In genomic region chr6:36387440-36388303, GRCh38 we compare ENCODE assay signal across 8 cellular contexts. TPM values are rescaled to one million over a fixed set of nuclear protein-coding genes. Genes with fewer than 3 reads are reported as not detected.
DNase-seq lines count a peak whose midpoint lies in the region; ATAC-seq and TF ChIP-seq lines count a peak whose summit lies in the region.

TSS of gene ETV7 (minus strand) at chr6:36387669. CDS start at chr6:36387541, 128 bp downstream.

- no peaks in the 10 kb centered on the region for H3K4me1 ChIP-seq in PC-9 (replicated peaks; ENCODE audit: insufficient read depth)
- peaks cover 6% of the 10 kb centered on the region for H3K4me1 ChIP-seq in hepatocyte (ENCODE audit: insufficient read depth)
- H3K4me1 ChIP-seq in skeletal muscle satellite cell (ENCODE audit: control insufficient read depth, insufficient read depth, low read length): peaks cover 12% of the 10 kb centered on the region

- H3K36me3 ChIP-seq in GM06990 (ENCODE audit: control insufficient read depth, insufficient read depth, low read length) (no peaks in the 10 kb centered on the region), PC-9 (ENCODE audit: low read depth) (no peaks in the 10 kb centered on the region), hepatocyte (replicated peaks; ENCODE audit: insufficient read depth, low read depth) (no peaks in the 10 kb centered on the region), skeletal muscle satellite cell (ENCODE audit: insufficient read depth, low read length) (no peaks in the 10 kb centered on the region)

- no peak within 1 kb of the TSS for H3K27ac ChIP-seq in PC-9
- peak within 1 kb of the TSS; percentile 21 for H3K27ac ChIP-seq in hepatocyte

- TF ChIP-seq CTCF in GM06990 (IDR thresholded peaks at IDR 0.05; ENCODE audit: insufficient read depth, low read length, poor library complexity, severe bottlenecking) (no peak), PC-9 (conservative IDR thresholded peaks at IDR 0.05) (no peak), hepatocyte (IDR thresholded peaks at IDR 0.05; ENCODE audit: poor library complexity) (no peak)

- H4K20me1 ChIP-seq in PC-9 (ENCODE audit: insufficient read depth) (no peaks in the 10 kb centered on the region), hepatocyte (ENCODE audit: insufficient read depth, poor library complexity, severe bottlenecking) (no peaks in the 10 kb centered on the region)

- peak within 1 kb of the TSS; percentile 79 for H3K4me2 ChIP-seq in PC-9
- peak within 1 kb of the TSS; percentile 98 for H3K4me2 ChIP-seq in hepatocyte
- peak within 1 kb of the TSS; percentile 97 for H3K4me2 ChIP-seq in skeletal muscle satellite cell (ENCODE audit: low read length)

- BruUV-seq in PC-9 (replicated peaks; lab: Mats Ljungman, UMichigan): no TSS peak

- H3K9me2 ChIP-seq in PC-9 (ENCODE audit: insufficient read depth) (no peaks in the 10 kb centered on the region), hepatocyte (replicated peaks; ENCODE audit: insufficient read depth) (no peaks in the 10 kb centered on the region)

- H3K79me2 ChIP-seq in PC-9 (ENCODE audit: low read depth) (no peaks in the 10 kb centered on the region), hepatocyte (no peaks in the 10 kb centered on the region)

- H3K4me3 ChIP-seq in GM06990 (replicated peaks; ENCODE audit: low read depth, low read length): peak within 1 kb of the TSS; percentile 64
- peak within 1 kb of the TSS; percentile 54 for H3K4me3 ChIP-seq in PC-9
- H3K4me3 ChIP-seq in hepatocyte: peak within 1 kb of the TSS; percentile 23
- peak within 1 kb of the TSS; percentile 78 for H3K4me3 ChIP-seq in skeletal muscle satellite cell (ENCODE audit: low read length)

- no peak for ATAC-seq in HG02763 (IDR thresholded peaks at IDR 0.05; ENCODE audit: unreplicated experiment)
- ATAC-seq in GM18870 (IDR thresholded peaks at IDR 0.05; ENCODE audit: unreplicated experiment): no peak

- H3F3A ChIP-seq in PC-9 (ENCODE audit: insufficient read depth, low read depth): no peaks in the 10 kb centered on the region

- DNase-seq in GM06990 (ENCODE audit: extremely low read depth, insufficient read length): peak; percentile 56
- peak in 1 of 2 experiments; percentile 19 for DNase-seq in PC-9
- DNase-seq in activated naive CD8-positive, alpha-beta T cell treated with anti-CD3 and anti-CD28 coated beads, Interleukin-2, amount 50 U/mL, for 16 hours (ENCODE audit: low read depth, low spot score): peak; percentile 16
- peak; percentile 64 for DNase-seq in hepatocyte (ENCODE audit: low spot score)
- no peak for DNase-seq in mesenteric fat pad (ENCODE audit: low spot score)

- H3K9me3 ChIP-seq in PC-9 (ENCODE audit: insufficient read depth, low read depth): no peaks in the 10 kb centered on the region
- H3K9me3 ChIP-seq in hepatocyte (ENCODE audit: low read depth): no peaks in the 10 kb centered on the region
- H3K9me3 ChIP-seq in skeletal muscle satellite cell (replicated peaks; ENCODE audit: low read length): no peaks in the 10 kb centered on the region

- WGBS in hepatocyte (ENCODE audit: low lambda C conversion rate, missing lambda C conversion rate): 7% methylated on average over 52 of the region's 65 CpGs

- H3K27me3 ChIP-seq in GM06990 (replicated peaks; ENCODE audit: control insufficient read depth, insufficient read depth, low read length) (no peaks in the 10 kb centered on the region; the same call in 1 of the 2 replicates), PC-9 (ENCODE audit: insufficient read depth, low read depth) (peaks cover 15% of the 10 kb centered on the region; the same call in 1 of the 2 replicates), hepatocyte (peaks cover 22% of the 10 kb centered on the region), skeletal muscle satellite cell (ENCODE audit: control insufficient read depth, insufficient read depth, low read length) (peaks cover 61% of the 10 kb centered on the region)

- H3K9ac ChIP-seq in skeletal muscle satellite cell (ENCODE audit: low read depth, low read length): peak within 1 kb of the TSS; percentile 70

- H2AFZ ChIP-seq in PC-9 (peak within 1 kb of the TSS; percentile 83), hepatocyte (peak within 1 kb of the TSS; percentile 78)

- CTCF ChIA-PET in PC-9 (lab: Charles Lee): no interaction called here

- intact Hi-C loops in PC-9 (cut with micrococcal nuclease; ENCODE audit: unreplicated experiment): no loop called here

- POLR2A ChIA-PET in PC-9 (lab: Charles Lee; ENCODE audit: unreplicated experiment): interaction anchor here (0.6 kb wide), 1 partner anchor 140 kb away, joined by 3 read pairs; no protein-coding TSS in a partner anchor

RNA-seq across cellular contexts. Expression of gene ETV7, which starts in this region (rescaled TPM):
- total RNA-seq in PC-9 (2021) (0.57 and 0.83 TPM in 2 replicates), hepatocyte (0.88 and 1.2 TPM in 2 replicates), mesenteric fat pad (0.29 TPM)
- polyA plus RNA-seq in hepatocyte: 0.60 and 1.2 TPM in 2 replicates
- not detected in 2 replicates for total RNA-seq in skeletal muscle satellite cell (2012; rRNA removed)

Comparison
In these comparisons a context has a peak if more than half of its experiments do, and no peak if none do; other contexts are left out.
1. H3K4me3 ChIP-seq: peak in every context shown above with its lines; median percentile 78 in skeletal muscle satellite cell; 64 in GM06990; 54 in PC-9; 23 in hepatocyte.